In genomic region chr19:2872175-2872574, GRCh38 we compare ENCODE assay signal across 15 cellular contexts. TPM values are rescaled to one million over a fixed set of nuclear protein-coding genes. Genes with fewer than 3 reads are reported as not detected.
DNase-seq lines count a peak whose midpoint lies in the region; ATAC-seq, FAIRE-seq and TF ChIP-seq lines count a peak whose summit lies in the region.
"Not testable (repeated sequence)": the region's sequence is repeated elsewhere in the genome, so short reads cannot be mapped to it uniquely, and the experiment has no call there.
"Had no signal": no experiment of that assay in that cellular context is flagged by ENCODE, and none has a peak within 500 bp of the region (broad histone marks: within the 10 kb centered on the region; RNA-seq: fewer than 3 reads in every experiment).

No MANE protein-coding gene starts in this region.

- not testable (repeated sequence) for DNase-seq in D721Med (ENCODE audit: insufficient read length, low spot score); RWPE1 (ENCODE audit: low spot score); retinal pigment epithelial cell (ENCODE audit: low read depth)
- DNase-seq in KBM-7 (peak; percentile 64), choroid plexus epithelial cell (ENCODE audit: low read depth) (peak; percentile 49), iris pigment epithelial cell (ENCODE audit: low read depth) (peak; percentile 28), upper lobe of left lung (peak in 1 of 2 donors; percentile 30)
- DNase-seq in activated CD8-positive, alpha-beta memory T cell treated with anti-CD3 and anti-CD28 coated beads for 24 hours = peak; percentile 59

- not testable (repeated sequence) for TF ChIP-seq POLR2A in upper lobe of left lung (IDR thresholded peaks at IDR 0.05)

- TF ChIP-seq EP300 in upper lobe of left lung (IDR thresholded peaks at IDR 0.05) = not testable (repeated sequence)

- 21 to 44% methylated on average over 3 to 11 of the region's 11 CpGs for WGBS in upper lobe of left lung, 2 donors

- not testable (repeated sequence) for H3K27me3 ChIP-seq in upper lobe of left lung

- not testable (repeated sequence) for H3K36me3 ChIP-seq in upper lobe of left lung

- not testable (repeated sequence) for H3K4me3 ChIP-seq in choroid plexus epithelial cell (ENCODE audit: low read depth, low read length); retinal pigment epithelial cell (ENCODE audit: low read length); upper lobe of left lung

- in situ Hi-C loops in KBM-7 (cut with MboI; ENCODE audit: low pct_unique_long_range_greater_than_20kb, low sequenced_read_pairs) = not testable (repeated sequence)

- not testable (repeated sequence) for H3K27ac ChIP-seq in RWPE1, upper lobe of left lung

- H3K9me3 ChIP-seq in upper lobe of left lung = peaks cover 11 to 14% (median 12%) of the 10 kb centered on the region in 4 donors

- CTCF ChIA-PET in RWPE1 (lab: Yijun Ruan, JAX) = interaction anchor here (0.6 to 0.7 kb wide), 3 partner anchors 19 to 223 kb away, joined by 3 read pairs; no protein-coding TSS in a partner anchor

- ATAC-seq in upper lobe of left lung (ENCODE audit: low FRiP score in 2 of 2) = not testable (repeated sequence)

- H3K4me1 ChIP-seq in upper lobe of left lung = not testable (repeated sequence)

- FAIRE-seq in D721Med (lab: Jason Lieb, UNC) = not testable (repeated sequence)

- POLR2A ChIA-PET in RWPE1 (lab: Yijun Ruan, JAX; ENCODE audit: low non-redundant PET) = not testable (repeated sequence)

- TF ChIP-seq CTCF in D721Med (IDR thresholded peaks at IDR 0.05; ENCODE audit: insufficient read depth, missing control alignments) (peak; percentile 5), RWPE1 (conservative IDR thresholded peaks at IDR 0.05; ENCODE audit: low read depth) (peak; percentile 75), choroid plexus epithelial cell (conservative IDR thresholded peaks at IDR 0.05; ENCODE audit: low read depth, low read length) (peak; percentile 34), retinal pigment epithelial cell (conservative IDR thresholded peaks at IDR 0.05; ENCODE audit: low read depth, low read length) (peak; percentile 23), upper lobe of left lung (IDR thresholded peaks at IDR 0.05) (peak in 4 of 6 experiments; percentile 14 to 63 (median 46))

RNA-seq across cellular contexts. Expression of gene ZNF556, which starts 5.0 kb away (rescaled TPM):
- not detected for total RNA-seq in upper lobe of left lung
- total RNA-seq: activated CD4-positive, alpha-beta memory T cell treated with anti-CD3 and anti-CD28 coated beads, Interleukin-2, amount 10 ng/mL, durations not matched to agents 7 days and 5 days; activated naive CD8-positive, alpha-beta T cell treated with anti-CD3 and anti-CD28 coated beads for 36 hours; dermis microvascular lymphatic vessel endothelial cell; right atrium auricular region; T-helper 1 cell treated with Interleukin-12 subunit alpha and Interleukin-12 subunit beta and Interleukin-4 antibody, amounts not matched to agents 30 ng/mL and 1 ng/mL, for 36 hours; ureter had no signal

RNA-seq across cellular contexts. Expression of gene ZNF57, which starts 28.6 kb away (rescaled TPM):
- 1 to 10 TPM; 5.2 to 9.8 (median 6.1) TPM for total RNA-seq in upper lobe of left lung
- total RNA-seq: HT1080 had no signal

RNA-seq across cellular contexts. Expression of gene ZNF555, which starts 30.9 kb away (rescaled TPM):
- total RNA-seq in upper lobe of left lung = 1 to 10 TPM; 3.3 to 7.5 (median 5.8) TPM

RNA-seq across cellular contexts. Expression of gene ZNF554, which starts 52.5 kb away (rescaled TPM):
- 10 to 100 TPM in 1 of 6 donors, 1 to 10 TPM in 5; 3.2 to 11.5 (median 6.7) TPM for total RNA-seq in upper lobe of left lung

Comparison
In these comparisons a context has a peak if more than half of its experiments do, and no peak if none do; other contexts are left out.
1. CTCF ChIP-seq: peak in every context shown above with its lines; median percentile 75 in RWPE1; 46 in upper lobe of left lung; 34 in choroid plexus epithelial cell; 23 in retinal pigment epithelial cell; 5 in D721Med.